In genomic region chr1:71228727-71229371, GRCh38 we compare ENCODE assay signal across 23 cellular contexts.
A peak's percentile ranks its signal among the peaks of the same experiment; 100 is the strongest.
DNase-seq lines count a peak whose midpoint lies in the region; ATAC-seq and TF ChIP-seq lines count a peak whose summit lies in the region.
"Had no signal": no experiment of that assay in that cellular context is flagged by ENCODE, and none has a peak within 500 bp of the region (broad histone marks: within the 10 kb centered on the region; RNA-seq: fewer than 3 reads in every experiment).

No MANE protein-coding gene starts in this region.

- no peak overlapping the region for H3K9ac ChIP-seq in IMR-90 (ENCODE audit: low read depth, low read length)

- H3K9me3 Mint-ChIP-seq in brain = no peaks in the 10 kb centered on the region
- no peaks in the 10 kb centered on the region for H3K9me3 Mint-ChIP-seq in type B pancreatic cell
- H3K9me3 Mint-ChIP-seq: nephron progenitor cell had no signal

- TF ChIP-seq RAD21 in IMR-90 (IDR thresholded peaks at IDR 0.05; ENCODE audit: low read length) = no peak

- POLR2A ChIA-PET in IMR-90 (lab: Charles Lee; ENCODE audit: unreplicated experiment) = no interaction called here

- H4K8ac ChIP-seq in IMR-90 (ENCODE audit: low read depth in 2 of 2, low read length in 2 of 2) = no peak overlapping the region

- H2AK9ac ChIP-seq in IMR-90 (replicated peaks; ENCODE audit: low read depth, low read length, poor library complexity) = no peak overlapping the region

- H3K4me1 ChIP-seq in IMR-90 (ENCODE audit: control insufficient read depth, insufficient read depth, low read length) = no peaks in the 10 kb centered on the region
- H3K4me1 ChIP-seq: ascending aorta, lower lobe of right lung, stomach, transverse colon had no signal

- H3K36me3 ChIP-seq in IMR-90 (ENCODE audit: control insufficient read depth, insufficient read depth, low read length) = no peaks in the 10 kb centered on the region
- H3K36me3 ChIP-seq: ascending aorta, lower lobe of right lung, stomach, transverse colon had no signal

- H3K9me1 ChIP-seq in IMR-90 (ENCODE audit: insufficient read depth, low read length) = no peaks in the 10 kb centered on the region

- H3K27ac ChIP-seq in IMR-90 (ENCODE audit: insufficient read depth, low read length) = no peak overlapping the region
- H3K27ac ChIP-seq: ascending aorta, lower lobe of right lung, stomach, transverse colon had no signal

- H2BK5ac ChIP-seq in IMR-90 (ENCODE audit: low read depth, low read length, poor library complexity, severe bottlenecking) = no peak overlapping the region

- H3K23ac ChIP-seq in IMR-90 (ENCODE audit: low read depth, low read length) = no peak overlapping the region

- CTCF ChIA-PET in IMR-90 (lab: Yijun Ruan, JAX) = no interaction called here

- H3K79me1 ChIP-seq in IMR-90 (ENCODE audit: low read depth in 1 of 2, low read length in 2 of 2) = no peaks in the 10 kb centered on the region

- H3K27me3 ChIP-seq in IMR-90 (ENCODE audit: control insufficient read depth, insufficient read depth, low read length) = no peaks in the 10 kb centered on the region
- H3K27me3 ChIP-seq: ascending aorta, stomach, transverse colon had no signal

- H3K56ac ChIP-seq in IMR-90 (ENCODE audit: extremely low read depth, insufficient read depth, low read length) = no peak overlapping the region

- H3K4me1 Mint-ChIP-seq in brain (peaks cover 42% of the 10 kb centered on the region), type B pancreatic cell (ENCODE audit: unreplicated experiment) (no peaks in the 10 kb centered on the region)
- H3K4me1 Mint-ChIP-seq: activated B cell treated with CpG ODN at 0.5 μM for 24 hours; central memory CD8-positive, alpha-beta T cell had no signal

- DNase-seq in ELF-1 (ENCODE audit: low read depth, low spot score) = peak; percentile 15
- DNase-seq in IMR-90 = no peak
- DNase-seq in islet precursor cell = peak; percentile 56
- no peak for DNase-seq in type B pancreatic cell (ENCODE audit: extremely low spot score, unreplicated experiment)
- no peak for DNase-seq in foreskin melanocyte
- DNase-seq: activated B cell treated with CpG ODN at 0.5 μM for 24 hours; Calu3; KBM-7; lower lobe of right lung; MM.1S; NCI-H187; nephron progenitor cell; OCI-M1; stimulated activated CD8-positive, alpha-beta memory T cell treated with anti-CD3 and anti-CD28 coated beads, Interleukin-4, amount 100 ng/mL, for 48 hours; stomach; transverse colon had no signal

- H2BK120ac ChIP-seq in IMR-90 (ENCODE audit: low read depth, low read length) = no peak overlapping the region

- no peak overlapping the region for H3K4me3 ChIP-seq in IMR-90 (ENCODE audit: insufficient read depth, low read depth, low read length)
- H3K4me3 ChIP-seq: ascending aorta, lower lobe of right lung, stomach, transverse colon had no signal

- no TSS peak for BruUV-seq in IMR-90 (replicated peaks; lab: Mats Ljungman, UMichigan)

- H3K4ac ChIP-seq in IMR-90 (ENCODE audit: low read depth, low read length) = no peak overlapping the region

- dilution Hi-C loops in IMR-90 (cut with HindIII; ENCODE audit: low sequenced_read_pairs, unreplicated experiment) = no loop called here

- no peak for TF ChIP-seq POLR2A in IMR-90 (IDR thresholded peaks at IDR 0.05; ENCODE audit: low read depth, low read length)

- no peak overlapping the region; the same call in 1 of the 2 replicates for H3K4me2 ChIP-seq in IMR-90 (ENCODE audit: low read depth, low read length)

- intact Hi-C loops in IMR-90 (cut with micrococcal nuclease) = no loop called here

- H3K14ac ChIP-seq in IMR-90 (replicated peaks; ENCODE audit: low read depth, low read length) = no peak overlapping the region

- H3K36me3 Mint-ChIP-seq in brain (no peaks in the 10 kb centered on the region), type B pancreatic cell (no peaks in the 10 kb centered on the region)
- H3K36me3 Mint-ChIP-seq: activated naive CD4-positive, alpha-beta T cell treated with anti-CD3 and anti-CD28 coated beads, Interleukin-2, amount 50 U/mL, for 72 hours had no signal

- H3K27ac Mint-ChIP-seq in brain (peak overlapping the region in 3 of 5 experiments; percentile 42 to 88 (median 82)), type B pancreatic cell (no peak overlapping the region)
- H3K27ac Mint-ChIP-seq: activated B cell treated with CpG ODN at 0.5 μM for 24 hours; activated naive CD4-positive, alpha-beta T cell treated with anti-CD3 and anti-CD28 coated beads, Interleukin-2, amount 50 U/mL, for 72 hours; nephron progenitor cell had no signal

- no peak overlapping the region for H2AK5ac ChIP-seq in IMR-90 (ENCODE audit: low read depth, low read length)

- H3K27me3 Mint-ChIP-seq in brain (no peaks in the 10 kb centered on the region), type B pancreatic cell (peaks cover 3% of the 10 kb centered on the region)
- H3K27me3 Mint-ChIP-seq: activated B cell treated with CpG ODN at 0.5 μM for 24 hours; central memory CD8-positive, alpha-beta T cell had no signal

- H3K9me3 ChIP-seq in IMR-90 (ENCODE audit: control insufficient read depth, insufficient read depth, low read length) = no peaks in the 10 kb centered on the region
- H3K9me3 ChIP-seq: ascending aorta, lower lobe of right lung, stomach, transverse colon had no signal

- H2BK20ac ChIP-seq in IMR-90 (ENCODE audit: low read depth, low read length) = no peak overlapping the region

- H3K4me3 Mint-ChIP-seq in brain (peak overlapping the region in 3 of 5 experiments; percentile 2 to 37 (median 5)), type B pancreatic cell (no peak overlapping the region)
- H3K4me3 Mint-ChIP-seq: activated B cell treated with CpG ODN at 0.5 μM for 24 hours; central memory CD8-positive, alpha-beta T cell; nephron progenitor cell had no signal

- in situ Hi-C loops in IMR-90 (cut with MboI; ENCODE audit: low sequenced_read_pairs) = no loop called here

- no peak overlapping the region for H4K91ac ChIP-seq in IMR-90 (ENCODE audit: insufficient read depth, low read depth, low read length)

- no peak overlapping the region for H3K18ac ChIP-seq in IMR-90 (ENCODE audit: low read depth, low read length)

- no peaks in the 10 kb centered on the region for H4K20me1 ChIP-seq in IMR-90 (ENCODE audit: insufficient read depth, low read length)

- no peak overlapping the region for H4K5ac ChIP-seq in IMR-90 (ENCODE audit: low read depth, low read length)

- WGBS in IMR-90 (ENCODE audit: extremely low coverage in 2 of 2, insufficient read length in 1 of 2), 2 experiments = no CpG with 5 or more reads among the region's 12 CpGs

- no peak overlapping the region for H2AFZ ChIP-seq in IMR-90 (replicated peaks; ENCODE audit: low read length, poor library complexity)

- H2BK15ac ChIP-seq in IMR-90 (ENCODE audit: low read depth, low read length) = no peak overlapping the region

- ATAC-seq in IMR-90 (ENCODE audit: low read depth) = peak; percentile 24; the same call in 1 of the 2 replicates
- no peak for ATAC-seq in HG03175 (IDR thresholded peaks at IDR 0.05; ENCODE audit: unreplicated experiment)
- ATAC-seq in HG03135 (IDR thresholded peaks at IDR 0.05; ENCODE audit: unreplicated experiment) = no peak
- ATAC-seq: activated naive CD4-positive, alpha-beta T cell treated with anti-CD3 and anti-CD28 coated beads, Interleukin-2, amount 50 U/mL, for 72 hours; lower lobe of right lung; Right ventricle myocardium inferior had no signal

- no peak for TF ChIP-seq CTCF in IMR-90 (conservative IDR thresholded peaks at IDR 0.05; ENCODE audit: low read depth, low read length)
- TF ChIP-seq CTCF in brain (conservative IDR thresholded peaks at IDR 0.05) = no peak
- TF ChIP-seq CTCF in type B pancreatic cell (conservative IDR thresholded peaks at IDR 0.05) = no peak

TF ChIP-seq in IMR-90, 13 proteins besides CTCF, POLR2A, EP300 and RAD21:
- TF ChIP-seq RCOR1 (IDR thresholded peaks at IDR 0.05; ENCODE audit: insufficient replicate concordance, low read length) (no peak), FOS (IDR thresholded peaks at IDR 0.05; ENCODE audit: low read depth, low read length) (no peak), USF2 (IDR thresholded peaks at IDR 0.05; ENCODE audit: low read depth, low read length) (no peak)

Comparison
In these comparisons a context has a peak if more than half of its experiments do, and no peak if none do; other contexts are left out.
1. DNase-seq: peak in ELF-1 (single experiment) and islet precursor cell (single experiment); none in IMR-90 (single experiment), type B pancreatic cell (single experiment) and foreskin melanocyte (single experiment).